Comparison of ENCODE assay signal across 8 cellular contexts in the genomic region with DNA sequence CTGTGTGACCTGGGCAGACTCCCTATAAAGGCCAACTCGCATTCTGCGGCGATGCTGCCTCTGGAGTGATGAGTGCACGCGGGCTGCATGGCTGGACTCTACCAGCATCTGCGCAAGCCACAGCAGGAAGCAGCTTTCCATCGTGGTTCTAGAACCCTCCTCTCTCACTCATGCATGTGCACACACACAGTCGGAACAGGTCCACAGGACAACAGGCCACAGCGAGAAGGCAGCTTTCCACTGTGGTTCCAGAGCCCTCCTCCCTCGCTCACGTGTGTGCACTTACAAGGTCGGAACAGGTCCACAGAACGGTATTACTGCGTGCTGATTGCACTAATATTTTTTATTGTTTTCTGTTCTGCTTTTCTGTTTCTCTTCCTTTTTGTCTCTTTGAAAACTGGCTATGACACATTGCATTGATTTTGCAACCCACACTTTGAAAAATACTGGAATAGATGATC.
DNase-seq lines count a peak whose midpoint lies in the region; ATAC-seq, FAIRE-seq and TF ChIP-seq lines count a peak whose summit lies in the region.
"Not testable (repeated sequence)": the region's sequence is repeated elsewhere in the genome, so short reads cannot be mapped to it uniquely, and the experiment has no call there.

No MANE protein-coding gene starts in this region.

- H3K79me2 ChIP-seq in OCI-LY3 (ENCODE audit: low read length) = not testable (repeated sequence)

- not testable (repeated sequence) for H3K9ac ChIP-seq in OCI-LY3 (ENCODE audit: low read length)

- peak overlapping the region; percentile 42; the same call in 1 of the 2 replicates for H3K4me3 ChIP-seq in OCI-LY3 (ENCODE audit: low read length)
- H3K4me3 ChIP-seq in aorta (ENCODE audit: low read length in 2 of 2) = not testable (repeated sequence)

- H3K4me2 ChIP-seq in OCI-LY3 (ENCODE audit: low read length) = peak overlapping the region; percentile 73

- not testable (repeated sequence) for H4K20me1 ChIP-seq in OCI-LY3 (ENCODE audit: insufficient read depth, low read length)

- not testable (repeated sequence) for TF ChIP-seq POLR2A in GM12891 (IDR thresholded peaks at IDR 0.05; ENCODE audit: low read depth, low read length)

- not testable (repeated sequence) for H3K27me3 ChIP-seq in OCI-LY3 (ENCODE audit: low read depth, low read length); aorta (ENCODE audit: control insufficient read depth in 1 of 2, insufficient read depth in 2 of 2, low read length in 1 of 2)

- H3K4me1 ChIP-seq in OCI-LY3 (ENCODE audit: low read length) = peaks cover 44% of the 10 kb centered on the region
- H3K4me1 ChIP-seq in aorta (ENCODE audit: control insufficient read depth in 1 of 2, insufficient read depth in 2 of 2, low read length in 2 of 2) = not testable (repeated sequence)

- H3K36me3 ChIP-seq in OCI-LY3 (replicated peaks; ENCODE audit: low read depth, low read length); aorta (ENCODE audit: control insufficient read depth in 1 of 2, insufficient read depth in 2 of 2, low read length in 1 of 2): not testable (repeated sequence)

- FAIRE-seq in GM12891 (lab: Jason Lieb, UNC) = peak; percentile 93

- not testable (repeated sequence) for H3K9me3 ChIP-seq in OCI-LY3 (ENCODE audit: insufficient read depth, low read length); aorta (ENCODE audit: control insufficient read depth, low read length)

- not testable (repeated sequence) for DNase-seq in GM12891 (ENCODE audit: insufficient read length, low spot score)
- peak; percentile 32 for DNase-seq in GM19238 (ENCODE audit: insufficient read length, low spot score)
- DNase-seq in left colon = peak; percentile 32 to 48
- peak; percentile 50 to 61 for DNase-seq in aorta

- intact Hi-C loops in left colon (cut with DNase I, micrococcal nuclease); aorta (cut with DNase I): not testable (repeated sequence)

- ATAC-seq in GM21529 (IDR thresholded peaks at IDR 0.05; ENCODE audit: unreplicated experiment) (peak; percentile 58), HG02938 (IDR thresholded peaks at IDR 0.05; ENCODE audit: unreplicated experiment) (peak; percentile 65), HG03439 (IDR thresholded peaks at IDR 0.05; ENCODE audit: unreplicated experiment) (peak; percentile 35), left colon (peak; percentile 32)
- ATAC-seq in aorta (ENCODE audit: low FRiP score) = not testable (repeated sequence)

- TF ChIP-seq CTCF in OCI-LY3 (IDR thresholded peaks at IDR 0.05; ENCODE audit: low read depth, low read length) = not testable (repeated sequence)

- 88 to 93% methylated on average over 14 of the region's 14 CpGs for WGBS in aorta, 2 donors

- not testable (repeated sequence) for H2AFZ ChIP-seq in OCI-LY3 (ENCODE audit: low read depth, low read length)

- peak overlapping the region; percentile 84 for H3K27ac ChIP-seq in OCI-LY3 (ENCODE audit: low read length)
- not testable (repeated sequence) for H3K27ac ChIP-seq in aorta (ENCODE audit: low read depth in 1 of 2, low read length in 2 of 2)

TF ChIP-seq in GM12891, 5 proteins besides CTCF, POLR2A, EP300 and RAD21:
- TF ChIP-seq SPI1 (IDR thresholded peaks at IDR 0.05; ENCODE audit: low read depth, low read length) (peak; percentile 87), POU2F2 (IDR thresholded peaks at IDR 0.05; ENCODE audit: low read depth, low read length) (peak; percentile 58; the same call in 1 of the 2 replicates)
